Comparison of ENCODE assay signal across 4 cellular contexts in genomic region chr4:88955580-88956078, GRCh38.
DNase-seq lines count a peak whose midpoint lies in the region; ATAC-seq, FAIRE-seq and TF ChIP-seq lines count a peak whose summit lies in the region.
"Not testable (repeated sequence)": the region's sequence is repeated elsewhere in the genome, so short reads cannot be mapped to it uniquely, and the experiment has no call there.

No MANE protein-coding gene starts in this region.

- not testable (repeated sequence) for H3K23ac ChIP-seq in H9 (ENCODE audit: insufficient read length, low read depth, low read length)

- not testable (repeated sequence) for H3K79me2 ChIP-seq in H9 (ENCODE audit: insufficient read depth, low read length); K562 (ENCODE audit: control insufficient read depth, insufficient read depth, low read length)

- no CpG with 5 or more reads among the region's 1 CpG for WGBS in H9 (ENCODE audit: extremely low coverage, insufficient read length, low lambda C conversion rate)
- 85% methylated on average over 1 of the region's 1 CpG for WGBS in K562 (ENCODE audit: insufficient coverage, low coverage, missing lambda C conversion rate)

- POLR2A ChIA-PET in WTC11 (lab: Charles Lee); K562 (lab: Yijun Ruan, JAX): not testable (repeated sequence)

- H3K4me1 ChIP-seq in H9 (ENCODE audit: insufficient read depth, low read length); K562 (replicated peaks in 1 of 2; ENCODE audit: control insufficient read depth in 2 of 2, insufficient read depth in 2 of 2, low read length in 2 of 2): not testable (repeated sequence)

- H3K9me3 Mint-ChIP-seq in H9 (peaks cover 8 to 20% of the 10 kb centered on the region in 2 experiments), WTC11 (peaks cover 27% of the 10 kb centered on the region), nephron progenitor cell (peaks cover 21% of the 10 kb centered on the region)

- H2BK20ac ChIP-seq in H9 (ENCODE audit: low read depth, low read length, poor library complexity, severe bottlenecking) = not testable (repeated sequence)

- TF ChIP-seq POLR2A in K562 (conservative IDR thresholded peaks at IDR 0.05) = not testable (repeated sequence)

- H4K20me1 ChIP-seq in H9 (ENCODE audit: control insufficient read depth, insufficient read depth, insufficient read length); K562 (replicated peaks; ENCODE audit: control insufficient read depth, insufficient read depth, low read length): not testable (repeated sequence)

- not testable (repeated sequence) for H2AFZ ChIP-seq in H9 (ENCODE audit: low read length); K562 (ENCODE audit: low read depth, low read length)

- not testable (repeated sequence) for H2AK5ac ChIP-seq in H9 (ENCODE audit: insufficient read length, low read length)

- H3K27ac Mint-ChIP-seq in H9 (peak overlapping the region in 2 of 3 experiments; percentile 5 to 15; a peak in 3 of 7 replicates), WTC11 (0 out of 2 replicates have a peak overlapping the region, but pooled peaks have one; percentile 10), nephron progenitor cell (peak overlapping the region; percentile 32)

- not testable (repeated sequence) for H4K5ac ChIP-seq in H9 (ENCODE audit: insufficient read length, low read depth, low read length)

- DNase-seq in H9; WTC11 (ENCODE audit: low spot score); K562 (ENCODE audit: extremely low read depth in 1 of 4, low spot score in 3 of 4); nephron progenitor cell: not testable (repeated sequence)

- not testable (repeated sequence) for H3K27me3 Mint-ChIP-seq in H9 (ENCODE audit: low read depth); WTC11 (ENCODE audit: low read depth); nephron progenitor cell (ENCODE audit: low read depth, poor library complexity)

- not testable (repeated sequence) for H2BK15ac ChIP-seq in H9 (ENCODE audit: low read depth, low read length)

- not testable (repeated sequence) for H2BK12ac ChIP-seq in H9 (ENCODE audit: insufficient read length, low read depth, low read length)

- not testable (repeated sequence) for H3K4me3 ChIP-seq in K562

- TF ChIP-seq RAD21 in K562 (CRISPR knock-in tag; conservative IDR thresholded peaks at IDR 0.05 in 1 of 2, IDR thresholded peaks at IDR 0.05 in 1 of 2) = not testable (repeated sequence)

- not testable (repeated sequence) for H3K79me1 ChIP-seq in H9 (ENCODE audit: insufficient read depth, low read depth, low read length, poor library complexity, severe bottlenecking)

- intact Hi-C loops in K562 (cut with micrococcal nuclease) = not testable (repeated sequence)

- H3K9ac ChIP-seq in H9 (ENCODE audit: extremely low read depth, insufficient read length, low read length); K562 (ENCODE audit: insufficient read depth in 1 of 2, low read depth in 2 of 2, low read length in 2 of 2): not testable (repeated sequence)

- TF ChIP-seq CTCF in H9 (conservative IDR thresholded peaks at IDR 0.05); WTC11 (IDR thresholded peaks at IDR 0.05); K562 (IDR thresholded peaks at IDR 0.05 in 2 of 3, conservative IDR thresholded peaks at IDR 0.05 in 1 of 3; ENCODE audit: insufficient read depth in 2 of 3, low read depth in 1 of 3, low read length in 3 of 3); nephron progenitor cell (IDR thresholded peaks at IDR 0.05): not testable (repeated sequence)

- FAIRE-seq in K562 (lab: Jason Lieb, UNC) = not testable (repeated sequence)

- not testable (repeated sequence) for ATAC-seq in WTC11, K562

- H3K27me3 ChIP-seq in H9 (ENCODE audit: insufficient read depth, low read length); K562 (ENCODE audit: control insufficient read depth in 2 of 2, insufficient read depth in 2 of 2, low read length in 2 of 2): not testable (repeated sequence)

- H3K4me1 Mint-ChIP-seq in H9 (peaks cover 22 to 34% of the 10 kb centered on the region in 2 experiments), WTC11 (peaks cover 38% of the 10 kb centered on the region)
- H3K4me1 Mint-ChIP-seq in nephron progenitor cell = not testable (repeated sequence)

- H3K56ac ChIP-seq in H9 (ENCODE audit: insufficient read length, low read depth, low read length) = not testable (repeated sequence)

- H3K36me3 Mint-ChIP-seq in H9 (ENCODE audit: insufficient read depth in 1 of 3, low read depth in 3 of 3) = peaks cover 21 to 28% (median 21%) of the 10 kb centered on the region in 3 experiments
- H3K36me3 Mint-ChIP-seq in WTC11 = peaks cover 29% of the 10 kb centered on the region
- H3K36me3 Mint-ChIP-seq in nephron progenitor cell (ENCODE audit: low read depth) = peaks cover 70% of the 10 kb centered on the region

- H2BK5ac ChIP-seq in H9 (ENCODE audit: insufficient read length, low read length) = not testable (repeated sequence)

- not testable (repeated sequence) for H3K9me1 ChIP-seq in K562 (ENCODE audit: control insufficient read depth, insufficient read depth, low read length)

- H3K18ac ChIP-seq in H9 (ENCODE audit: insufficient read length, low read depth, low read length) = not testable (repeated sequence)

- not testable (repeated sequence) for H3K14ac ChIP-seq in H9 (ENCODE audit: insufficient read depth, low read length)

- H3K27ac ChIP-seq in H9 (ENCODE audit: insufficient read length, low read depth, low read length); K562 (ENCODE audit: extremely low read depth, low read depth, low read length): not testable (repeated sequence)

- not testable (repeated sequence) for H3T11ph ChIP-seq in H9 (ENCODE audit: low read length)

- H3K4ac ChIP-seq in H9 (ENCODE audit: low read depth, low read length) = not testable (repeated sequence)

- not testable (repeated sequence) for BruUV-seq in K562 (replicated peaks; lab: Mats Ljungman, UMichigan)

- CTCF ChIA-PET in WTC11 (lab: Charles Lee); K562 (lab: Yijun Ruan, JAX; ENCODE audit: low intra/inter-chr PET ratio): not testable (repeated sequence)

- H3K36me3 ChIP-seq in K562 (ENCODE audit: control insufficient read depth, insufficient read depth, low read length) = not testable (repeated sequence)

- not testable (repeated sequence) for H3K9me3 ChIP-seq in H9 (ENCODE audit: control insufficient read depth, low read depth, low read length); K562 (replicated peaks; ENCODE audit: control insufficient read depth, insufficient read depth, low read depth, low read length)

- H3K4me2 ChIP-seq in H9 (ENCODE audit: insufficient read depth, insufficient read length, low read length); K562 (ENCODE audit: insufficient read depth, low read length): not testable (repeated sequence)

- H3K23me2 ChIP-seq in H9 (ENCODE audit: insufficient read length, low read depth, low read length, poor library complexity, severe bottlenecking) = not testable (repeated sequence)

- H3K4me3 Mint-ChIP-seq in H9, WTC11, nephron progenitor cell: not testable (repeated sequence)

- TF ChIP-seq EP300 in K562 (IDR thresholded peaks at IDR 0.05; ENCODE audit: low read length) = not testable (repeated sequence)

- H2BK120ac ChIP-seq in H9 (ENCODE audit: low read depth, low read length, poor library complexity, severe bottlenecking) = not testable (repeated sequence)

- not testable (repeated sequence) for H4K8ac ChIP-seq in H9 (replicated peaks; ENCODE audit: insufficient read length, low read depth, low read length)

- in situ Hi-C loops in K562 (cut with MboI) = not testable (repeated sequence)

- H4K91ac ChIP-seq in H9 (ENCODE audit: insufficient read length, low read depth, low read length) = not testable (repeated sequence)

TF ChIP-seq in K562, 482 proteins besides CTCF, POLR2A, EP300 and RAD21:
- TF ChIP-seq CEBPG (CRISPR knock-in tag; IDR thresholded peaks at IDR 0.05); ATF3 (CRISPR knock-in tag; conservative IDR thresholded peaks at IDR 0.05): not testable (repeated sequence)
- TF ChIP-seq CEBPG (tag; conservative IDR thresholded peaks at IDR 0.05 in 1 of 2, IDR thresholded peaks at IDR 0.05 in 1 of 2) (peak in 1 of 2 experiments; percentile 62; a peak in 2 of 4 replicates), ATF3 (IDR thresholded peaks at IDR 0.05) (peak; percentile 73)
